9 cellular contexts compared by ENCODE assay signal in the genomic region with DNA sequence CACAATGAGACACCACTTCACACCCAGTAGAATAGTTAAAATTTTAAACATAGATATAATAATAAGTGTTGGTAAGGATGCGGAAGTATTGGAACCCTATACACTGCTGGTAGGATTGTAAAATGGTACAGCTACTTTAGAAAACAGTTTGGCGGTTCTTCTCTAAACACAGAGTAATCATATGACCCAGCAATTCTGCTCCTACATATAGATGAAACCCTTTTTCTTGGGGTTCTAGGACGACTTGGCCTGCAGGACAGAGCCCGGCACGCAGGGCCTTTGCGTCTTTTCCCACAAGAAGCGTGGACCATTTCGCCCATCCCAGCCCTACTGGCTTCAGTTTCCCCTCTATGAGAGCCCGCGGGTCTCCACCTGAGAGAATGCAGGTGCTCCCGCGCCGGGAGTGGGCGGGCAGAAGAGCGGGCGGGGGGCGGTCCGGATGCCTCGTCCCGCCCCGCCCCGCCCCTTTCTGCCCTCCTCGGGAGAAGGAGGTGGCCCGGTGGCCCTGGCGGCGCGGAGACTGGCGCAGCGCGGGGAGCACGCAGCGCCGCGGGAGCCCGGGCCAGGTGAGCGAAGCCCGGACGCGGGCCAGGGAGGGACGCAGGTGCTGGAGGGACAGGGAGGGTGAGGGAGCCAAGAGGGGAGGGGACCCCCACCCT. TPM values are rescaled to one million over a fixed set of nuclear protein-coding genes. Genes with fewer than 3 reads are reported as not detected.
A peak's percentile ranks its signal among the peaks of the same experiment; 100 is the strongest.
DNase-seq lines count a peak whose midpoint lies in the region; ATAC-seq and TF ChIP-seq lines count a peak whose summit lies in the region.
"Had no signal": no experiment of that assay in that cellular context is flagged by ENCODE, and none has a peak within 500 bp of the region (broad histone marks: within the 10 kb centered on the region; RNA-seq: fewer than 3 reads in every experiment).

A gene (plus strand): TSS at position 508 of the 659 bp plus-strand sequence. CDS start 3,077 bp downstream, outside the sequence.

- peaks cover 4% of the 10 kb centered on the region for H3K4me1 Mint-ChIP-seq in activated naive CD4-positive, alpha-beta T cell treated with anti-CD3 and anti-CD28 coated beads for 36 hours (ENCODE audit: low read depth)
- peaks cover 0 to 12% (median 11%) of the 10 kb centered on the region in 7 donors for H3K4me1 Mint-ChIP-seq in naive thymus-derived CD4-positive, alpha-beta T cell

- ATAC-seq in naive thymus-derived CD4-positive, alpha-beta T cell: peak; percentile 81
- ATAC-seq in HG03439 (IDR thresholded peaks at IDR 0.05; ENCODE audit: unreplicated experiment) (no peak), HG02798 (IDR thresholded peaks at IDR 0.05; ENCODE audit: poor library complexity, unreplicated experiment) (no peak)

- H3K27me3 Mint-ChIP-seq in activated naive CD4-positive, alpha-beta T cell treated with anti-CD3 and anti-CD28 coated beads for 36 hours (ENCODE audit: low read depth): peaks cover 7% of the 10 kb centered on the region
- H3K27me3 Mint-ChIP-seq in naive thymus-derived CD4-positive, alpha-beta T cell: peaks cover 11 to 36% (median 13%) of the 10 kb centered on the region in 5 donors

- H3K27ac Mint-ChIP-seq in activated naive CD4-positive, alpha-beta T cell treated with anti-CD3 and anti-CD28 coated beads for 36 hours: no peak within 1 kb of the TSS
- peak within 1 kb of the TSS in 1 of 9 donors; percentile 3 for H3K27ac Mint-ChIP-seq in naive thymus-derived CD4-positive, alpha-beta T cell

- CTCF ChIA-PET in activated naive CD4-positive, alpha-beta T cell treated with anti-CD3 and anti-CD28 coated beads for 36 hours (lab: Charles Lee): no interaction called here
- CTCF ChIA-PET in naive thymus-derived CD4-positive, alpha-beta T cell (lab: Charles Lee): no interaction called here

- no peak within 1 kb of the TSS for H3K4me3 Mint-ChIP-seq in activated naive CD4-positive, alpha-beta T cell treated with anti-CD3 and anti-CD28 coated beads for 36 hours
- H3K4me3 Mint-ChIP-seq in naive thymus-derived CD4-positive, alpha-beta T cell: peak within 1 kb of the TSS; percentile 20 to 76 (median 64)

- intact Hi-C loops in activated naive CD4-positive, alpha-beta T cell treated with anti-CD3 and anti-CD28 coated beads for 36 hours (cut with micrococcal nuclease): no loop called here
- intact Hi-C loops in naive thymus-derived CD4-positive, alpha-beta T cell (cut with micrococcal nuclease): loop anchor here in 1 of 2 donors (2.0 kb wide), 1 partner anchor 27 kb away; no protein-coding TSS in a partner anchor

- H3K9me3 Mint-ChIP-seq in activated naive CD4-positive, alpha-beta T cell treated with anti-CD3 and anti-CD28 coated beads for 36 hours: no peaks in the 10 kb centered on the region
- peaks cover 0 to 6% (median 0%) of the 10 kb centered on the region in 11 donors for H3K9me3 Mint-ChIP-seq in naive thymus-derived CD4-positive, alpha-beta T cell

- POLR2A ChIA-PET in naive thymus-derived CD4-positive, alpha-beta T cell (lab: Charles Lee): no interaction called here

- DNase-seq in BE2C (peak; percentile 21), NCI-H510A (lab: John Stamatoyannopoulos, UW) (peak; percentile 45), EL (no peak), NOMO-1 (lab: John Stamatoyannopoulos, UW; ENCODE audit: unreplicated experiment in 2 of 2) (no peak)
- DNase-seq in activated naive CD4-positive, alpha-beta T cell treated with anti-CD3 and anti-CD28 coated beads for 36 hours: peak; percentile 41
- DNase-seq in naive thymus-derived CD4-positive, alpha-beta T cell: peak in 8 of 9 donors; percentile 21 to 54 (median 44)

- no peaks in the 10 kb centered on the region for H3K36me3 ChIP-seq in BE2C
- H3K36me3 ChIP-seq in naive thymus-derived CD4-positive, alpha-beta T cell (ENCODE audit: control insufficient read depth in 2 of 3, insufficient read depth in 3 of 3, low read length in 3 of 3): no peaks in the 10 kb centered on the region

- no peaks in the 10 kb centered on the region for H3K9me3 ChIP-seq in BE2C
- no peaks in the 10 kb centered on the region for H3K9me3 ChIP-seq in naive thymus-derived CD4-positive, alpha-beta T cell (ENCODE audit: control insufficient read depth in 2 of 3, low read length in 3 of 3)

- no peak for TF ChIP-seq CTCF in BE2C (IDR thresholded peaks at IDR 0.05; ENCODE audit: low read depth, low read length)

- no peak within 1 kb of the TSS for H3K27ac ChIP-seq in naive thymus-derived CD4-positive, alpha-beta T cell (ENCODE audit: low read depth, low read length)

- no peaks in the 10 kb centered on the region for H3K4me1 ChIP-seq in BE2C
- peaks cover 0 to 4% of the 10 kb centered on the region in 2 donors for H3K4me1 ChIP-seq in naive thymus-derived CD4-positive, alpha-beta T cell (ENCODE audit: control insufficient read depth in 2 of 2, insufficient read depth in 2 of 2, low read length in 2 of 2)

- peaks cover 17% of the 10 kb centered on the region for H3K27me3 ChIP-seq in BE2C
- H3K27me3 ChIP-seq in naive thymus-derived CD4-positive, alpha-beta T cell (ENCODE audit: control insufficient read depth in 2 of 2, insufficient read depth in 2 of 2, low read length in 2 of 2): no peaks in the 10 kb centered on the region

- no peaks in the 10 kb centered on the region for H3K36me3 Mint-ChIP-seq in activated naive CD4-positive, alpha-beta T cell treated with anti-CD3 and anti-CD28 coated beads for 36 hours (ENCODE audit: low read depth)
- peaks cover 0 to 4% (median 0%) of the 10 kb centered on the region in 5 donors for H3K36me3 Mint-ChIP-seq in naive thymus-derived CD4-positive, alpha-beta T cell

- H3K4me3 ChIP-seq in BE2C (ENCODE audit: low read depth, low read length): no peak within 1 kb of the TSS
- H3K4me3 ChIP-seq in naive thymus-derived CD4-positive, alpha-beta T cell (ENCODE audit: low read length): peak within 1 kb of the TSS; percentile 41

RNA-seq across cellular contexts. Expression of the gene that starts here (rescaled TPM):
- polyA plus RNA-seq in BE2C (2012; ENCODE audit: insufficient read depth, insufficient read length, low read depth): not detected
- under 1 TPM in 1 of 2 experiments, not detected in 1; 0.15 TPM for total RNA-seq in activated naive CD4-positive, alpha-beta T cell treated with anti-CD3 and anti-CD28 coated beads for 36 hours
- 1 to 10 TPM in 2 of 5 experiments, under 1 TPM in 2, not detected in 1; 0.67 to 1.6 (median 1.0) TPM for total RNA-seq in naive thymus-derived CD4-positive, alpha-beta T cell
- under 1 TPM; 0.07 to 0.48 TPM for polyA plus RNA-seq in naive thymus-derived CD4-positive, alpha-beta T cell
- total RNA-seq: Daoy had no signal

Comparison
In these comparisons a context has a peak if more than half of its experiments do, and no peak if none do; other contexts are left out.
1. Peak in DNase-seq in activated naive CD4-positive, alpha-beta T cell treated with anti-CD3 and anti-CD28 coated beads for 36 hours; RNA of the gene not detected or under 1 TPM.
2. DNase-seq: peak in BE2C (single experiment), NCI-H510A (single experiment) and naive thymus-derived CD4-positive, alpha-beta T cell (8 of 9); none in EL (single experiment) and NOMO-1 (0 of 2).